In genomic region chr2:42025151-42025582, GRCh38 we compare ENCODE assay signal across 10 cellular contexts. TPM values are rescaled to one million over a fixed set of nuclear protein-coding genes. Genes with fewer than 3 reads are reported as not detected.
DNase-seq lines count a peak whose midpoint lies in the region; ATAC-seq and TF ChIP-seq lines count a peak whose summit lies in the region.
"Had no signal": no experiment of that assay in that cellular context is flagged by ENCODE, and none has a peak within 500 bp of the region (broad histone marks: within the 10 kb centered on the region; RNA-seq: fewer than 3 reads in every experiment).

No MANE protein-coding gene starts in this region.

- POLR2A ChIA-PET in SK-N-SH (lab: Yijun Ruan, JAX), result interaction anchor here (0.9 to 3.8 kb wide), 3 partner anchors 16 to 22 kb away, joined by 3 to 26 read pairs (median 3); partner anchors contain the start of gene PKDCC
- POLR2A ChIA-PET in naive thymus-derived CD8-positive, alpha-beta T cell (lab: Charles Lee), result no interaction called here

- peaks cover 32 to 38% of the 10 kb centered on the region in 2 experiments for H3K4me1 ChIP-seq in SK-N-SH (ENCODE audit: control insufficient read depth in 1 of 2, insufficient read depth in 2 of 2, low read depth in 1 of 2, low read length in 1 of 2)
- no peaks in the 10 kb centered on the region for H3K4me1 ChIP-seq in effector memory CD4-positive, alpha-beta T cell (ENCODE audit: control insufficient read depth, insufficient read depth, low read length, poor library complexity, severe bottlenecking)

- H3K4me1 Mint-ChIP-seq in glutamatergic neuron (ENCODE audit: low read depth, unreplicated experiment) (peaks cover 35% of the 10 kb centered on the region), osteocyte (ENCODE audit: unreplicated experiment) (peaks cover 62% of the 10 kb centered on the region)
- H3K4me1 Mint-ChIP-seq in naive thymus-derived CD8-positive, alpha-beta T cell, result peaks cover 0 to 11% (median 6%) of the 10 kb centered on the region in 4 donors

- H3K4me2 ChIP-seq in SK-N-SH, result peak overlapping the region; percentile 26; the same call in 1 of the 2 replicates

- no peak for TF ChIP-seq CTCF in SK-N-SH (IDR thresholded peaks at IDR 0.05)
- no peak for TF ChIP-seq CTCF in glutamatergic neuron (IDR thresholded peaks at IDR 0.05; ENCODE audit: partially characterized antibody, unreplicated experiment)
- no peak for TF ChIP-seq CTCF in osteocyte (IDR thresholded peaks at IDR 0.05)

- TF ChIP-seq EP300 in SK-N-SH (IDR thresholded peaks at IDR 0.05; ENCODE audit: borderline replicate concordance in 1 of 2, low read depth in 1 of 2, low read length in 1 of 2), result no peak

- H4K20me1 ChIP-seq in SK-N-SH (ENCODE audit: insufficient read depth), result no peaks in the 10 kb centered on the region

- H3F3A ChIP-seq in SK-N-SH (replicated peaks; ENCODE audit: insufficient read depth), result no peaks in the 10 kb centered on the region

- CTCF ChIA-PET in SK-N-SH (lab: Yijun Ruan, JAX), result interaction anchor here (0.6 to 2.6 kb wide), 11 partner anchors 9 to 377 kb away, joined by 3 to 18 read pairs (median 3); partner anchors contain the start of gene PKDCC

- H3K79me2 ChIP-seq in SK-N-SH (ENCODE audit: insufficient read depth), result no peaks in the 10 kb centered on the region

- 0 out of 2 replicates have a peak overlapping the region, but pooled peaks have one; percentile 2 for H3K9ac ChIP-seq in SK-N-SH

- H3K4me3 Mint-ChIP-seq in glutamatergic neuron (ENCODE audit: unreplicated experiment) (no peak overlapping the region), osteocyte (ENCODE audit: unreplicated experiment) (no peak overlapping the region)
- H3K4me3 Mint-ChIP-seq in naive thymus-derived CD8-positive, alpha-beta T cell, result no peak overlapping the region

- no peaks in the 10 kb centered on the region for H3K9me2 ChIP-seq in SK-N-SH

- peak overlapping the region; percentile 45 to 79; a peak in 3 of 4 replicates for H3K27ac ChIP-seq in SK-N-SH (ENCODE audit: low read depth in 2 of 2, low read length in 1 of 2)
- no peak overlapping the region for H3K27ac ChIP-seq in effector memory CD4-positive, alpha-beta T cell (ENCODE audit: insufficient read depth, low read length, poor library complexity, severe bottlenecking)

- WGBS in SK-N-SH (ENCODE audit: low lambda C conversion rate), result 40% methylated on average over 3 of the region's 3 CpGs

- H3K36me3 Mint-ChIP-seq in glutamatergic neuron (ENCODE audit: unreplicated experiment) (peaks cover 11% of the 10 kb centered on the region), osteocyte (ENCODE audit: unreplicated experiment) (no peaks in the 10 kb centered on the region)
- no peaks in the 10 kb centered on the region for H3K36me3 Mint-ChIP-seq in naive thymus-derived CD8-positive, alpha-beta T cell

- no peaks in the 10 kb centered on the region for H3K36me3 ChIP-seq in SK-N-SH (replicated peaks in 1 of 2; ENCODE audit: control insufficient read depth in 1 of 2, insufficient read depth in 2 of 2, low read length in 1 of 2)
- H3K36me3 ChIP-seq in effector memory CD4-positive, alpha-beta T cell (ENCODE audit: control insufficient read depth, insufficient read depth, low read length), result no peaks in the 10 kb centered on the region

- DNase-seq in EL (peak; percentile 56), SK-N-SH (peak; percentile 74), glutamatergic neuron (no peak), osteocyte (ENCODE audit: extremely low spot score, unreplicated experiment) (no peak), germinal center (ENCODE audit: low spot score) (no peak)
- DNase-seq in effector memory CD4-positive, alpha-beta T cell, result no peak
- DNase-seq in naive thymus-derived CD8-positive, alpha-beta T cell, result no peak
- DNase-seq in activated CD8-positive, alpha-beta memory T cell treated with anti-CD3 and anti-CD28 coated beads, Interleukin-2, amount 50 U/mL, for 4 hours, result no peak
- DNase-seq: COR-L47, SW 1271 had no signal

- TF ChIP-seq RAD21 in SK-N-SH (IDR thresholded peaks at IDR 0.05; ENCODE audit: low read length), result no peak

- H3K27ac Mint-ChIP-seq in glutamatergic neuron (ENCODE audit: unreplicated experiment) (peak overlapping the region; percentile 19), osteocyte (ENCODE audit: unreplicated experiment) (peak overlapping the region; percentile 93)
- H3K27ac Mint-ChIP-seq in naive thymus-derived CD8-positive, alpha-beta T cell, result peak overlapping the region in 1 of 10 donors; percentile 68

- H2AFZ ChIP-seq in SK-N-SH (ENCODE audit: low read depth), result peak overlapping the region; percentile 70

- H3K9me3 Mint-ChIP-seq in glutamatergic neuron (ENCODE audit: unreplicated experiment), result peaks cover 9% of the 10 kb centered on the region
- H3K9me3 Mint-ChIP-seq in osteocyte (ENCODE audit: unreplicated experiment), result no peaks in the 10 kb centered on the region
- H3K9me3 Mint-ChIP-seq in naive thymus-derived CD8-positive, alpha-beta T cell, result peaks cover 0 to 7% (median 0%) of the 10 kb centered on the region in 9 donors

- no peak for ATAC-seq in naive thymus-derived CD8-positive, alpha-beta T cell

- no peaks in the 10 kb centered on the region for H3K9me3 ChIP-seq in SK-N-SH
- H3K9me3 ChIP-seq in effector memory CD4-positive, alpha-beta T cell (ENCODE audit: control insufficient read depth, low read length), result no peaks in the 10 kb centered on the region

- H3K27me3 Mint-ChIP-seq in glutamatergic neuron (ENCODE audit: unreplicated experiment), result peaks cover 2% of the 10 kb centered on the region
- H3K27me3 Mint-ChIP-seq in osteocyte (ENCODE audit: unreplicated experiment), result no peaks in the 10 kb centered on the region
- peaks cover 5 to 36% (median 8%) of the 10 kb centered on the region in 5 donors for H3K27me3 Mint-ChIP-seq in naive thymus-derived CD8-positive, alpha-beta T cell

- no peak overlapping the region for H3K4me3 ChIP-seq in SK-N-SH (ENCODE audit: low read depth in 2 of 2, low read length in 1 of 2)
- no peak overlapping the region for H3K4me3 ChIP-seq in effector memory CD4-positive, alpha-beta T cell (ENCODE audit: insufficient read depth, low read depth, low read length, poor library complexity, severe bottlenecking)

- no peaks in the 10 kb centered on the region for H3K27me3 ChIP-seq in SK-N-SH (ENCODE audit: insufficient read depth)
- no peaks in the 10 kb centered on the region for H3K27me3 ChIP-seq in effector memory CD4-positive, alpha-beta T cell (replicated peaks; ENCODE audit: control insufficient read depth, insufficient read depth, low read length, poor library complexity, severe bottlenecking)

TF ChIP-seq in SK-N-SH, 30 proteins besides CTCF, POLR2A, EP300 and RAD21:
- TF ChIP-seq SIN3A (IDR thresholded peaks at IDR 0.05; ENCODE audit: borderline replicate concordance, low read depth, low read length), result no peak
- TF ChIP-seq MEF2A (IDR thresholded peaks at IDR 0.05; ENCODE audit: borderline replicate concordance, low read depth), result no peak
- TF ChIP-seq TAF1 (IDR thresholded peaks at IDR 0.05; ENCODE audit: borderline replicate concordance, low read depth, low read length), result no peak
- no peak for TF ChIP-seq MXI1 (IDR thresholded peaks at IDR 0.05; ENCODE audit: low read depth, low read length)
- no peak for TF ChIP-seq FOXJ3 (CRISPR knock-in tag; IDR thresholded peaks at IDR 0.05)
- TF ChIP-seq CHD2 (IDR thresholded peaks at IDR 0.05; ENCODE audit: low read length, partially characterized antibody), result no peak
- TF ChIP-seq ELF1 (IDR thresholded peaks at IDR 0.05), result peak; percentile 41; the same call in 1 of the 2 replicates
- TF ChIP-seq JUND (IDR thresholded peaks at IDR 0.05), result no peak
- peak; percentile 68 for TF ChIP-seq NFIC (IDR thresholded peaks at IDR 0.05; ENCODE audit: borderline replicate concordance)
- TF ChIP-seq PBX3 (IDR thresholded peaks at IDR 0.05), result no peak
- TF ChIP-seq POLR2AphosphoS5 (IDR thresholded peaks at IDR 0.05; ENCODE audit: low read depth, low read length), result peak; percentile 33; the same call in 1 of the 2 replicates
- TF ChIP-seq TCF12 (IDR thresholded peaks at IDR 0.05), result no peak
- peak; percentile 54 for TF ChIP-seq GATA2 (CRISPR knock-in tag; IDR thresholded peaks at IDR 0.05)

RNA-seq across cellular contexts. Expression of gene PKDCC, which starts 22.7 kb away (rescaled TPM):
- polyA plus RNA-seq in SK-N-SH (2012; rRNA removed), result 16.0 and 19.5 TPM in 2 replicates
- 6.9 and 10.5 TPM in 2 replicates for polyA plus RNA-seq in SK-N-SH (2012; cell fraction: cytosol; rRNA removed)
- 57.7 and 96.1 TPM in 2 replicates for polyA plus RNA-seq in SK-N-SH (2012; cell fraction: nucleus; rRNA removed)
- total RNA-seq in glutamatergic neuron (ENCODE audit: unreplicated experiment) (959 TPM), osteocyte (37.1 and 42.2 TPM in 2 replicates)
- not detected for total RNA-seq in naive thymus-derived CD8-positive, alpha-beta T cell
- polyA plus RNA-seq in naive thymus-derived CD8-positive, alpha-beta T cell, result not detected

Comparison
In these comparisons a context has a peak if more than half of its experiments do, and no peak if none do; other contexts are left out.
1. DNase-seq: peak in EL (single experiment) and SK-N-SH (single experiment); none in glutamatergic neuron (single experiment), osteocyte (single experiment), effector memory CD4-positive, alpha-beta T cell (0 of 3), naive thymus-derived CD8-positive, alpha-beta T cell (0 of 10), germinal center (single experiment) and activated CD8-positive, alpha-beta memory T cell treated with anti-CD3 and anti-CD28 coated beads, Interleukin-2, amount 50 U/mL, for 4 hours (single experiment).
2. RNA of gene PKDCC, which starts 22.7 kb away (total RNA-seq): 959 TPM in glutamatergic neuron (single experiment) and 37.1 to 42.2 TPM in osteocyte; not detected in naive thymus-derived CD8-positive, alpha-beta T cell; every median in the first group is over 10 times any median in the second.